ENCODE assay signal across 1 cellular context in the genomic region with DNA sequence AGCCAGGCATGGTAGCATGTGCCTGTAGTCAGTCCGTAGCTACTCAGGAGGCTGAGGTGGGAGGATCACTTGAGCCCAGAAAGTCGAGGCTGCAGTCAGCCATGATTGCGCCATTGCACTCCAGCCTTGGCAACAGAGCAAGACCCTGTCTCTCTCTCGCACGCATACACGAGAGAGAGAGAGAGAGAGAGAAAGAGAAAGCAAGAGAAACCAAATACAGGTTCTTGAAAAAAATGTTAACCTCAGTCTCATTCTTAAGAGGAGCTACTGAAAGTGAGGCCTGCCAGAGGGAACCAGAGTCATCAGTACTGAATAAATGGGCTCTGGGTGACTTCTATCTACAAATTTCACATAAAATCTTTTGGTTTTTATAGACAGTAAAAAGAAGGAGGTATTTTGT.
TF ChIP-seq lines count a peak whose summit lies in the region.

No MANE protein-coding gene starts in this region.

TF ChIP-seq in HepG2, 621 proteins besides CTCF, POLR2A, EP300 and RAD21:
- TF ChIP-seq HNRNPH1 (optimal IDR thresholded peaks at IDR 0.05; ENCODE audit: low read depth, low read length) (no peak), ZMAT5 (CRISPR knock-in tag; IDR thresholded peaks at IDR 0.05; ENCODE audit: borderline replicate concordance, low read depth) (no peak), CEBPG (CRISPR knock-in tag; IDR thresholded peaks at IDR 0.05) (no peak), ESRRA (CRISPR knock-in tag; IDR thresholded peaks at IDR 0.05; ENCODE audit: low read depth) (no peak), ZSCAN12 (CRISPR knock-in tag; IDR thresholded peaks at IDR 0.05) (no peak), IKZF4 (CRISPR knock-in tag; IDR thresholded peaks at IDR 0.05; ENCODE audit: borderline replicate concordance, low read depth, not compliant biosample characterization) (no peak), PAX8 (CRISPR knock-in tag; IDR thresholded peaks at IDR 0.05; ENCODE audit: borderline replicate concordance) (no peak), KDM2A (CRISPR knock-in tag; IDR thresholded peaks at IDR 0.05; ENCODE audit: borderline replicate concordance, low read depth) (no peak), ZNF513 (CRISPR knock-in tag; conservative IDR thresholded peaks at IDR 0.05) (no peak), SALL1 (CRISPR knock-in tag; IDR thresholded peaks at IDR 0.05) (no peak), SP140L (CRISPR knock-in tag; IDR thresholded peaks at IDR 0.05; ENCODE audit: borderline replicate concordance) (no peak), POLR2AphosphoS2 (IDR thresholded peaks at IDR 0.05; ENCODE audit: low read depth, low read length) (no peak), ARID2 (CRISPR knock-in tag; IDR thresholded peaks at IDR 0.05; ENCODE audit: borderline replicate concordance) (no peak), MYNN (CRISPR knock-in tag; IDR thresholded peaks at IDR 0.05; ENCODE audit: low read depth) (no peak)
- TF ChIP-seq, protein P1, sequence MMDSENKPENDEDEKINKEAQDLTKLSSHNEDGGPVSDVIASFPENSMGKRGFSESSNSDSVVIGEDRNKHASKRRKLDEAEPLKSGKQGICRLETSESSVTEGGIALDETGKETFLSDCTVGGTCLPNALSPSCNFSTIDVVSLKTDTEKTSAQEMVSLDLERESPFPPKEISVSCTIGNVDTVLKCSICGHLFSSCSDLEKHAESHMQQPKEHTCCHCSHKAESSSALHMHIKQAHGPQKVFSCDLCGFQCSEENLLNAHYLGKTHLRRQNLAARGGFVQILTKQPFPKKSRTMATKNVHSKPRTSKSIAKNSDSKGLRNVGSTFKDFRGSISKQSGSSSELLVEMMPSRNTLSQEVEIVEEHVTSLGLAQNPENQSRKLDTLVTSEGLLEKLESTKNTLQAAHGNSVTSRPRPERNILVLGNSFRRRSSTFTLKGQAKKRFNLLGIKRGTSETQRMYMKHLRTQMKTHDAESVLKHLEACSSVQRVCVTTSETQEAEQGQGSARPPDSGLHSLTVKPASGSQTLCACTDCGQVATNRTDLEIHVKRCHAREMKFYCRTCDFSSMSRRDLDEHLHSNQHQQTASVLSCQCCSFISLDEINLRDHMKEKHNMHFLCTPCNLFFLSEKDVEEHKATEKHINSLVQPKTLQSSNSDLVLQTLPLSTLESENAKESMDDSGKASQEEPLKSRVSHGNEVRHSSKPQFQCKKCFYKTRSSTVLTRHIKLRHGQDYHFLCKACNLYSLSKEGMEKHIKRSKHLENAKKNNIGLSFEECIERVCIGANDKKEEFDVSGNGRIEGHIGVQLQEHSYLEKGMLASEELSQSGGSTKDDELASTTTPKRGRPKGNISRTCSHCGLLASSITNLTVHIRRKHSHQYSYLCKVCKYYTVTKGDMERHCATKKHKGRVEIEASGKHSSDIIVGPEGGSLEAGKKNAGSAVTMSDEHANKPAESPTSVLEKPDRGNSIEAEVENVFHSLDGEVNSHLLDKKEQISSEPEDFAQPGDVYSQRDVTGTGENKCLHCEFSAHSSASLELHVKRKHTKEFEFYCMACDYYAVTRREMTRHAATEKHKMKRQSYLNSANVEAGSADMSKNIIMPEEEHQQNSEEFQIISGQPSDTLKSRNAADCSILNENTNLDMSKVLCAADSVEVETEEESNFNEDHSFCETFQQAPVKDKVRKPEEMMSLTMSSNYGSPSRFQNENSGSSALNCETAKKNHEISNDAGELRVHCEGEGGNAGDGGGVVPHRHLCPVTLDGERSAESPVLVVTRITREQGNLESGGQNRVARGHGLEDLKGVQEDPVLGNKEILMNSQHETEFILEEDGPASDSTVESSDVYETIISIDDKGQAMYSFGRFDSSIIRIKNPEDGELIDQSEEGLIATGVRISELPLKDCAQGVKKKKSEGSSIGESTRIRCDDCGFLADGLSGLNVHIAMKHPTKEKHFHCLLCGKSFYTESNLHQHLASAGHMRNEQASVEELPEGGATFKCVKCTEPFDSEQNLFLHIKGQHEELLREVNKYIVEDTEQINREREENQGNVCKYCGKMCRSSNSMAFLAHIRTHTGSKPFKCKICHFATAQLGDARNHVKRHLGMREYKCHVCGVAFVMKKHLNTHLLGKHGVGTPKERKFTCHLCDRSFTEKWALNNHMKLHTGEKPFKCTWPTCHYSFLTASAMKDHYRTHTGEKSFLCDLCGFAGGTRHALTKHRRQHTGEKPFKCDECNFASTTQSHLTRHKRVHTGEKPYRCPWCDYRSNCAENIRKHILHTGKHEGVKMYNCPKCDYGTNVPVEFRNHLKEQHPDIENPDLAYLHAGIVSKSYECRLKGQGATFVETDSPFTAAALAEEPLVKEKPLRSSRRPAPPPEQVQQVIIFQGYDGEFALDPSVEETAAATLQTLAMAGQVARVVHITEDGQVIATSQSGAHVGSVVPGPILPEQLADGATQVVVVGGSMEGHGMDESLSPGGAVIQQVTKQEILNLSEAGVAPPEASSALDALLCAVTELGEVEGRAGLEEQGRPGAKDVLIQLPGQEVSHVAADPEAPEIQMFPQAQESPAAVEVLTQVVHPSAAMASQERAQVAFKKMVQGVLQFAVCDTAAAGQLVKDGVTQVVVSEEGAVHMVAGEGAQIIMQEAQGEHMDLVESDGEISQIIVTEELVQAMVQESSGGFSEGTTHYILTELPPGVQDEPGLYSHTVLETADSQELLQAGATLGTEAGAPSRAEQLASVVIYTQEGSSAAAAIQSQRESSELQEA (CRISPR knock-in tag; IDR thresholded peaks at IDR 0.05; ENCODE audit: not compliant biosample characterization): no peak
- TF ChIP-seq, protein P2, sequence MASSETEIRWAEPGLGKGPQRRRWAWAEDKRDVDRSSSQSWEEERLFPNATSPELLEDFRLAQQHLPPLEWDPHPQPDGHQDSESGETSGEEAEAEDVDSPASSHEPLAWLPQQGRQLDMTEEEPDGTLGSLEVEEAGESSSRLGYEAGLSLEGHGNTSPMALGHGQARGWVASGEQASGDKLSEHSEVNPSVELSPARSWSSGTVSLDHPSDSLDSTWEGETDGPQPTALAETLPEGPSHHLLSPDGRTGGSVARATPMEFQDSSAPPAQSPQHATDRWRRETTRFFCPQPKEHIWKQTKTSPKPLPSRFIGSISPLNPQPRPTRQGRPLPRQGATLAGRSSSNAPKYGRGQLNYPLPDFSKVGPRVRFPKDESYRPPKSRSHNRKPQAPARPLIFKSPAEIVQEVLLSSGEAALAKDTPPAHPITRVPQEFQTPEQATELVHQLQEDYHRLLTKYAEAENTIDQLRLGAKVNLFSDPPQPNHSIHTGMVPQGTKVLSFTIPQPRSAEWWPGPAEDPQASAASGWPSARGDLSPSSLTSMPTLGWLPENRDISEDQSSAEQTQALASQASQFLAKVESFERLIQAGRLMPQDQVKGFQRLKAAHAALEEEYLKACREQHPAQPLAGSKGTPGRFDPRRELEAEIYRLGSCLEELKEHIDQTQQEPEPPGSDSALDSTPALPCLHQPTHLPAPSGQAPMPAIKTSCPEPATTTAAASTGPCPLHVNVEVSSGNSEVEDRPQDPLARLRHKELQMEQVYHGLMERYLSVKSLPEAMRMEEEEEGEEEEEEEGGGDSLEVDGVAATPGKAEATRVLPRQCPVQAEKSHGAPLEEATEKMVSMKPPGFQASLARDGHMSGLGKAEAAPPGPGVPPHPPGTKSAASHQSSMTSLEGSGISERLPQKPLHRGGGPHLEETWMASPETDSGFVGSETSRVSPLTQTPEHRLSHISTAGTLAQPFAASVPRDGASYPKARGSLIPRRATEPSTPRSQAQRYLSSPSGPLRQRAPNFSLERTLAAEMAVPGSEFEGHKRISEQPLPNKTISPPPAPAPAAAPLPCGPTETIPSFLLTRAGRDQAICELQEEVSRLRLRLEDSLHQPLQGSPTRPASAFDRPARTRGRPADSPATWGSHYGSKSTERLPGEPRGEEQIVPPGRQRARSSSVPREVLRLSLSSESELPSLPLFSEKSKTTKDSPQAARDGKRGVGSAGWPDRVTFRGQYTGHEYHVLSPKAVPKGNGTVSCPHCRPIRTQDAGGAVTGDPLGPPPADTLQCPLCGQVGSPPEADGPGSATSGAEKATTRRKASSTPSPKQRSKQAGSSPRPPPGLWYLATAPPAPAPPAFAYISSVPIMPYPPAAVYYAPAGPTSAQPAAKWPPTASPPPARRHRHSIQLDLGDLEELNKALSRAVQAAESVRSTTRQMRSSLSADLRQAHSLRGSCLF (CRISPR knock-in tag; IDR thresholded peaks at IDR 0.05; ENCODE audit: borderline replicate concordance): no peak
- TF ChIP-seq, protein P3, sequence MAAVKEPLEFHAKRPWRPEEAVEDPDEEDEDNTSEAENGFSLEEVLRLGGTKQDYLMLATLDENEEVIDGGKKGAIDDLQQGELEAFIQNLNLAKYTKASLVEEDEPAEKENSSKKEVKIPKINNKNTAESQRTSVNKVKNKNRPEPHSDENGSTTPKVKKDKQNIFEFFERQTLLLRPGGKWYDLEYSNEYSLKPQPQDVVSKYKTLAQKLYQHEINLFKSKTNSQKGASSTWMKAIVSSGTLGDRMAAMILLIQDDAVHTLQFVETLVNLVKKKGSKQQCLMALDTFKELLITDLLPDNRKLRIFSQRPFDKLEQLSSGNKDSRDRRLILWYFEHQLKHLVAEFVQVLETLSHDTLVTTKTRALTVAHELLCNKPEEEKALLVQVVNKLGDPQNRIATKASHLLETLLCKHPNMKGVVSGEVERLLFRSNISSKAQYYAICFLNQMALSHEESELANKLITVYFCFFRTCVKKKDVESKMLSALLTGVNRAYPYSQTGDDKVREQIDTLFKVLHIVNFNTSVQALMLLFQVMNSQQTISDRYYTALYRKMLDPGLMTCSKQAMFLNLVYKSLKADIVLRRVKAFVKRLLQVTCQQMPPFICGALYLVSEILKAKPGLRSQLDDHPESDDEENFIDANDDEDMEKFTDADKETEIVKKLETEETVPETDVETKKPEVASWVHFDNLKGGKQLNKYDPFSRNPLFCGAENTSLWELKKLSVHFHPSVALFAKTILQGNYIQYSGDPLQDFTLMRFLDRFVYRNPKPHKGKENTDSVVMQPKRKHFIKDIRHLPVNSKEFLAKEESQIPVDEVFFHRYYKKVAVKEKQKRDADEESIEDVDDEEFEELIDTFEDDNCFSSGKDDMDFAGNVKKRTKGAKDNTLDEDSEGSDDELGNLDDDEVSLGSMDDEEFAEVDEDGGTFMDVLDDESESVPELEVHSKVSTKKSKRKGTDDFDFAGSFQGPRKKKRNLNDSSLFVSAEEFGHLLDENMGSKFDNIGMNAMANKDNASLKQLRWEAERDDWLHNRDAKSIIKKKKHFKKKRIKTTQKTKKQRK (IDR thresholded peaks at IDR 0.05; ENCODE audit: low read length): no peak
- TF ChIP-seq, protein P4, sequence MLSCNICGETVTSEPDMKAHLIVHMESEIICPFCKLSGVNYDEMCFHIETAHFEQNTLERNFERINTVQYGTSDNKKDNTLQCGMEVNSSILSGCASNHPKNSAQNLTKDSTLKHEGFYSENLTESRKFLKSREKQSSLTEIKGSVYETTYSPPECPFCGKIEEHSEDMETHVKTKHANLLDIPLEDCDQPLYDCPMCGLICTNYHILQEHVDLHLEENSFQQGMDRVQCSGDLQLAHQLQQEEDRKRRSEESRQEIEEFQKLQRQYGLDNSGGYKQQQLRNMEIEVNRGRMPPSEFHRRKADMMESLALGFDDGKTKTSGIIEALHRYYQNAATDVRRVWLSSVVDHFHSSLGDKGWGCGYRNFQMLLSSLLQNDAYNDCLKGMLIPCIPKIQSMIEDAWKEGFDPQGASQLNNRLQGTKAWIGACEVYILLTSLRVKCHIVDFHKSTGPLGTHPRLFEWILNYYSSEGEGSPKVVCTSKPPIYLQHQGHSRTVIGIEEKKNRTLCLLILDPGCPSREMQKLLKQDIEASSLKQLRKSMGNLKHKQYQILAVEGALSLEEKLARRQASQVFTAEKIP (CRISPR knock-in tag; IDR thresholded peaks at IDR 0.05; ENCODE audit: borderline replicate concordance): no peak
